Comparison of ENCODE assay signal across 15 cellular contexts in genomic region chrX:41421071-41421729, GRCh38. TPM values are rescaled to one million over a fixed set of nuclear protein-coding genes. Genes with fewer than 3 reads are reported as not detected.
A peak's percentile ranks its signal among the peaks of the same experiment; 100 is the strongest.
DNase-seq lines count a peak whose midpoint lies in the region; ATAC-seq, FAIRE-seq and TF ChIP-seq lines count a peak whose summit lies in the region.
"Had no signal": no experiment of that assay in that cellular context is flagged by ENCODE, and none has a peak within 500 bp of the region (broad histone marks: within the 10 kb centered on the region; RNA-seq: fewer than 3 reads in every experiment).

No MANE protein-coding gene starts in this region.

- no peaks in the 10 kb centered on the region for H3K79me2 ChIP-seq in osteoblast (ENCODE audit: insufficient read depth, low read length)

- H3K27me3 ChIP-seq in bronchial epithelial cell (ENCODE audit: control insufficient read depth, insufficient read depth, low read length) (no peaks in the 10 kb centered on the region), osteoblast (ENCODE audit: insufficient read depth, low read length) (no peaks in the 10 kb centered on the region), ascending aorta (no peaks in the 10 kb centered on the region)
- H3K27me3 ChIP-seq: SJSA1 had no signal

- no peaks in the 10 kb centered on the region for H3K36me3 ChIP-seq in bronchial epithelial cell (ENCODE audit: control insufficient read depth, insufficient read depth, low read length)
- no peaks in the 10 kb centered on the region for H3K36me3 ChIP-seq in osteoblast (ENCODE audit: insufficient read depth, low read length)
- no peaks in the 10 kb centered on the region for H3K36me3 ChIP-seq in ascending aorta
- H3K36me3 ChIP-seq: SJSA1 had no signal

- POLR2A ChIA-PET in activated CD4-positive, alpha-beta memory T cell treated with anti-CD3 and anti-CD28 coated beads for 36 hours (lab: Charles Lee): no interaction called here
- POLR2A ChIA-PET in activated CD4-positive, alpha-beta memory T cell treated with anti-CD3 and anti-CD28 coated beads, Interleukin-2, amount 10 ng/mL, durations not matched to agents 7 days and 5 days (lab: Charles Lee): no interaction called here

- no peak for TF ChIP-seq CTCF in bronchial epithelial cell (IDR thresholded peaks at IDR 0.05; ENCODE audit: insufficient read depth, low read length, severe bottlenecking)
- no peak for TF ChIP-seq CTCF in osteoblast (IDR thresholded peaks at IDR 0.05; ENCODE audit: extremely low read depth, low read depth, low read length)
- no peak for TF ChIP-seq CTCF in ascending aorta (IDR thresholded peaks at IDR 0.05)

- no peaks in the 10 kb centered on the region for H3K27me3 Mint-ChIP-seq in activated CD4-positive, alpha-beta memory T cell treated with anti-CD3 and anti-CD28 coated beads for 36 hours
- H3K27me3 Mint-ChIP-seq in activated CD4-positive, alpha-beta memory T cell treated with anti-CD3 and anti-CD28 coated beads, Interleukin-2, amount 10 ng/mL, durations not matched to agents 7 days and 5 days: no peaks in the 10 kb centered on the region
- H3K27me3 Mint-ChIP-seq: dendritic cell treated with granulocyte-macrophage colony-stimulating factor and Interleukin-4, amounts not matched to agents 40 ng/mL and 50 ng/mL, for 4 days; stimulated activated naive CD8-positive, alpha-beta T cell treated with anti-CD3 and anti-CD28 coated beads, Interleukin-15, Interleukin-2, amounts not matched to agents 100 ng/mL and 50 ng/mL, for 24 hours had no signal

- peak overlapping the region; percentile 26 for H3K4me3 Mint-ChIP-seq in activated CD4-positive, alpha-beta memory T cell treated with anti-CD3 and anti-CD28 coated beads for 36 hours
- no peak overlapping the region for H3K4me3 Mint-ChIP-seq in activated CD4-positive, alpha-beta memory T cell treated with anti-CD3 and anti-CD28 coated beads, Interleukin-2, amount 10 ng/mL, durations not matched to agents 7 days and 5 days
- H3K4me3 Mint-ChIP-seq: dendritic cell treated with granulocyte-macrophage colony-stimulating factor and Interleukin-4, amounts not matched to agents 40 ng/mL and 50 ng/mL, for 4 days; stimulated activated naive CD8-positive, alpha-beta T cell treated with anti-CD3 and anti-CD28 coated beads, Interleukin-15, Interleukin-2, amounts not matched to agents 100 ng/mL and 50 ng/mL, for 24 hours had no signal

- no peak for DNase-seq in activated CD4-positive, alpha-beta memory T cell treated with anti-CD3 and anti-CD28 coated beads for 36 hours
- DNase-seq in activated CD4-positive, alpha-beta memory T cell treated with anti-CD3 and anti-CD28 coated beads, Interleukin-2, amount 10 ng/mL, durations not matched to agents 7 days and 5 days: no peak
- DNase-seq in GM19239 (ENCODE audit: insufficient read length, low spot score): no peak
- DNase-seq in bronchial epithelial cell (ENCODE audit: low read depth): peak; percentile 20
- DNase-seq in osteoblast (ENCODE audit: insufficient read length, low spot score, missing footprints): no peak
- no peak for DNase-seq in ascending aorta (ENCODE audit: low spot score in 2 of 2)
- no peak for DNase-seq in OCI-M1 (lab: John Stamatoyannopoulos, UW)
- DNase-seq: NCI-H1048, NCI-H226 had no signal

- no peaks in the 10 kb centered on the region for H3K4me1 Mint-ChIP-seq in activated CD4-positive, alpha-beta memory T cell treated with anti-CD3 and anti-CD28 coated beads for 36 hours (ENCODE audit: low read depth)
- H3K4me1 Mint-ChIP-seq in activated CD4-positive, alpha-beta memory T cell treated with anti-CD3 and anti-CD28 coated beads, Interleukin-2, amount 10 ng/mL, durations not matched to agents 7 days and 5 days: no peaks in the 10 kb centered on the region

- no peaks in the 10 kb centered on the region for H3K36me3 Mint-ChIP-seq in activated CD4-positive, alpha-beta memory T cell treated with anti-CD3 and anti-CD28 coated beads for 36 hours
- H3K36me3 Mint-ChIP-seq in activated CD4-positive, alpha-beta memory T cell treated with anti-CD3 and anti-CD28 coated beads, Interleukin-2, amount 10 ng/mL, durations not matched to agents 7 days and 5 days (ENCODE audit: low read depth): no peaks in the 10 kb centered on the region

- H3K4me2 ChIP-seq in osteoblast (ENCODE audit: insufficient read depth, low read length): peak overlapping the region; percentile 59

- no peaks in the 10 kb centered on the region for H4K20me1 ChIP-seq in osteoblast (ENCODE audit: insufficient read depth, low read length)

- H3K9me3 ChIP-seq in osteoblast (ENCODE audit: low read depth, low read length) (no peaks in the 10 kb centered on the region), ascending aorta (no peaks in the 10 kb centered on the region)
- H3K9me3 ChIP-seq: SJSA1 had no signal

- intact Hi-C loops in activated CD4-positive, alpha-beta memory T cell treated with anti-CD3 and anti-CD28 coated beads for 36 hours (cut with micrococcal nuclease): no loop called here
- intact Hi-C loops in ascending aorta (cut with DNase I): no loop called here

- H3K27ac ChIP-seq in osteoblast (ENCODE audit: low read depth, low read length): no peak overlapping the region
- H3K27ac ChIP-seq in ascending aorta: no peak overlapping the region
- H3K27ac ChIP-seq: SJSA1 had no signal

- peak; percentile 76 for FAIRE-seq in GM19239 (lab: Jason Lieb, UNC)
- FAIRE-seq in bronchial epithelial cell (lab: Jason Lieb, UNC): no peak

- CTCF ChIA-PET in activated CD4-positive, alpha-beta memory T cell treated with anti-CD3 and anti-CD28 coated beads for 36 hours (lab: Charles Lee): no interaction called here
- CTCF ChIA-PET in activated CD4-positive, alpha-beta memory T cell treated with anti-CD3 and anti-CD28 coated beads, Interleukin-2, amount 10 ng/mL, durations not matched to agents 7 days and 5 days (lab: Charles Lee): no interaction called here

- H3K27ac Mint-ChIP-seq in activated CD4-positive, alpha-beta memory T cell treated with anti-CD3 and anti-CD28 coated beads for 36 hours: no peak overlapping the region
- H3K27ac Mint-ChIP-seq in activated CD4-positive, alpha-beta memory T cell treated with anti-CD3 and anti-CD28 coated beads, Interleukin-2, amount 10 ng/mL, durations not matched to agents 7 days and 5 days: no peak overlapping the region
- H3K27ac Mint-ChIP-seq: dendritic cell treated with granulocyte-macrophage colony-stimulating factor and Interleukin-4, amounts not matched to agents 40 ng/mL and 50 ng/mL, for 4 days; stimulated activated naive CD8-positive, alpha-beta T cell treated with anti-CD3 and anti-CD28 coated beads, Interleukin-15, Interleukin-2, amounts not matched to agents 100 ng/mL and 50 ng/mL, for 24 hours had no signal

- H3K9me3 Mint-ChIP-seq in activated CD4-positive, alpha-beta memory T cell treated with anti-CD3 and anti-CD28 coated beads for 36 hours: no peaks in the 10 kb centered on the region
- no peaks in the 10 kb centered on the region for H3K9me3 Mint-ChIP-seq in activated CD4-positive, alpha-beta memory T cell treated with anti-CD3 and anti-CD28 coated beads, Interleukin-2, amount 10 ng/mL, durations not matched to agents 7 days and 5 days
- H3K9me3 Mint-ChIP-seq: dendritic cell treated with granulocyte-macrophage colony-stimulating factor and Interleukin-4, amounts not matched to agents 40 ng/mL and 50 ng/mL, for 4 days; stimulated activated naive CD8-positive, alpha-beta T cell treated with anti-CD3 and anti-CD28 coated beads, Interleukin-15, Interleukin-2, amounts not matched to agents 100 ng/mL and 50 ng/mL, for 24 hours had no signal

- ATAC-seq in HG03175 (IDR thresholded peaks at IDR 0.05; ENCODE audit: unreplicated experiment): no peak

- H3K4me1 ChIP-seq in osteoblast (ENCODE audit: insufficient read depth, low read length) (no peaks in the 10 kb centered on the region), ascending aorta (no peaks in the 10 kb centered on the region)
- H3K4me1 ChIP-seq: SJSA1 had no signal

- H3K4me3 ChIP-seq in bronchial epithelial cell (ENCODE audit: low read depth, low read length) (no peak overlapping the region), osteoblast (ENCODE audit: insufficient read depth, low read length) (peak overlapping the region; percentile 60), ascending aorta (no peak overlapping the region)
- H3K4me3 ChIP-seq: SJSA1 had no signal

- H2AFZ ChIP-seq in osteoblast (ENCODE audit: low read length): peak overlapping the region; percentile 5

RNA-seq across cellular contexts. Expression of gene NYX, which starts 25.9 kb away (rescaled TPM):
- total RNA-seq in activated CD4-positive, alpha-beta memory T cell treated with anti-CD3 and anti-CD28 coated beads for 36 hours: not detected
- not detected for total RNA-seq in activated CD4-positive, alpha-beta memory T cell treated with anti-CD3 and anti-CD28 coated beads, Interleukin-2, amount 10 ng/mL, durations not matched to agents 7 days and 5 days
- total RNA-seq in bronchial epithelial cell: not detected in 2 replicates
- not detected in 2 replicates for total RNA-seq in osteoblast
- not detected for total RNA-seq in ascending aorta
- total RNA-seq: H4, lung microvascular endothelial cell, SJSA1 had no signal
